Comparison of ENCODE assay signal across 2 cellular contexts in the genomic region with DNA sequence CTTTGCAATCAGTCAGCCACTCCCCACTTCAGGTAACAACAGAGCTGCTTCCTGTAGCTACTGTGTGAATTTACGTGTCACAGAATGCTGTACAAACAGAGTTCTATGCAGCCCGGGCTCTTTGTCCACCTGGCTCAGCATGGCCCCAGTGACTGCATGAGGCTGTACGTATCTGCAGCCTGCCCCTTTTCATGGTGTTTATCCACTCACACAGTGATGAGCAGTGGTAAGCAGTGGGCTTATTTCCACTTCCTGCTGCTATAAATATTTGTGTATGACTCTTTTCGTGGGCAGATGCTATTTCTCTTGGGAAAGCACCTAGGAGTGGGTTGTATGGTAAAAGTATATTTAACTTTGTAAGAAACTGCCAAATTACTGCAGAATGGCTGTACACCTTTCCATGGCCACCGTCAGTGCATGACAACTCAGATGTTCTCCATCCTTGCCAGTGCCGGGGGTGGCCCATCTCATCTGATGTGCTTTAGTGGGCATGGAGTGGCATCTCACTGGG.
A peak's percentile ranks its signal among the peaks of the same experiment; 100 is the strongest.
TF ChIP-seq lines count a peak whose summit lies in the region.

No MANE protein-coding gene starts in this region.

TF ChIP-seq in GM12878, 131 proteins besides CTCF, POLR2A, EP300 and RAD21 (continued from another document and continues in another):
- TF ChIP-seq MEF2A (IDR thresholded peaks at IDR 0.05; ENCODE audit: insufficient read depth, low read depth, low read length): peak; percentile 98
- TF ChIP-seq FOS (IDR thresholded peaks at IDR 0.05; ENCODE audit: borderline replicate concordance, extremely low read depth, insufficient read length): no peak
- TF ChIP-seq BHLHE40 (IDR thresholded peaks at IDR 0.05; ENCODE audit: borderline replicate concordance in 1 of 2, low read depth in 2 of 2, low read length in 1 of 2): peak; percentile 6 to 22; a peak in 1 of 4 replicates
- TF ChIP-seq, protein P1, sequence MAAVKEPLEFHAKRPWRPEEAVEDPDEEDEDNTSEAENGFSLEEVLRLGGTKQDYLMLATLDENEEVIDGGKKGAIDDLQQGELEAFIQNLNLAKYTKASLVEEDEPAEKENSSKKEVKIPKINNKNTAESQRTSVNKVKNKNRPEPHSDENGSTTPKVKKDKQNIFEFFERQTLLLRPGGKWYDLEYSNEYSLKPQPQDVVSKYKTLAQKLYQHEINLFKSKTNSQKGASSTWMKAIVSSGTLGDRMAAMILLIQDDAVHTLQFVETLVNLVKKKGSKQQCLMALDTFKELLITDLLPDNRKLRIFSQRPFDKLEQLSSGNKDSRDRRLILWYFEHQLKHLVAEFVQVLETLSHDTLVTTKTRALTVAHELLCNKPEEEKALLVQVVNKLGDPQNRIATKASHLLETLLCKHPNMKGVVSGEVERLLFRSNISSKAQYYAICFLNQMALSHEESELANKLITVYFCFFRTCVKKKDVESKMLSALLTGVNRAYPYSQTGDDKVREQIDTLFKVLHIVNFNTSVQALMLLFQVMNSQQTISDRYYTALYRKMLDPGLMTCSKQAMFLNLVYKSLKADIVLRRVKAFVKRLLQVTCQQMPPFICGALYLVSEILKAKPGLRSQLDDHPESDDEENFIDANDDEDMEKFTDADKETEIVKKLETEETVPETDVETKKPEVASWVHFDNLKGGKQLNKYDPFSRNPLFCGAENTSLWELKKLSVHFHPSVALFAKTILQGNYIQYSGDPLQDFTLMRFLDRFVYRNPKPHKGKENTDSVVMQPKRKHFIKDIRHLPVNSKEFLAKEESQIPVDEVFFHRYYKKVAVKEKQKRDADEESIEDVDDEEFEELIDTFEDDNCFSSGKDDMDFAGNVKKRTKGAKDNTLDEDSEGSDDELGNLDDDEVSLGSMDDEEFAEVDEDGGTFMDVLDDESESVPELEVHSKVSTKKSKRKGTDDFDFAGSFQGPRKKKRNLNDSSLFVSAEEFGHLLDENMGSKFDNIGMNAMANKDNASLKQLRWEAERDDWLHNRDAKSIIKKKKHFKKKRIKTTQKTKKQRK (IDR thresholded peaks at IDR 0.05; ENCODE audit: low read depth, low read length): no peak
- peak; percentile 66 for TF ChIP-seq MTA2 (IDR thresholded peaks at IDR 0.05; ENCODE audit: low read depth)
- TF ChIP-seq MTA3 (IDR thresholded peaks at IDR 0.05; ENCODE audit: borderline replicate concordance, low read length): peak; percentile 46; the same call in 1 of the 2 replicates
- TF ChIP-seq TCF3 (IDR thresholded peaks at IDR 0.05; ENCODE audit: borderline replicate concordance, insufficient read depth, low read depth, low read length): no peak
- TF ChIP-seq BCL11A (IDR thresholded peaks at IDR 0.05; ENCODE audit: low read depth, low read length): peak; percentile 62; the same call in 1 of the 2 replicates
- TF ChIP-seq USF1 (IDR thresholded peaks at IDR 0.05; ENCODE audit: borderline replicate concordance, extremely low read length, insufficient read depth, low read depth, low read length): no peak
- TF ChIP-seq POLR2AphosphoS2 (IDR thresholded peaks at IDR 0.05; ENCODE audit: low read depth, low read length): no peak
- TF ChIP-seq GATAD2B (conservative IDR thresholded peaks at IDR 0.05; ENCODE audit: low read depth): 0 out of 2 replicates have a peak, but pooled peaks have one; percentile 40
- 0 out of 2 replicates have a peak, but pooled peaks have one; percentile 40 for TF ChIP-seq CBFB (IDR thresholded peaks at IDR 0.05; ENCODE audit: low read depth)
- TF ChIP-seq POU2F2 (IDR thresholded peaks at IDR 0.05; ENCODE audit: borderline replicate concordance, low read depth, low read length): 0 out of 3 replicates have a peak, but pooled peaks have one; percentile 9
- peak; percentile 82; the same call in 1 of the 2 replicates for TF ChIP-seq FOXM1 (IDR thresholded peaks at IDR 0.05; ENCODE audit: low read depth, low read length)
- TF ChIP-seq MYB (IDR thresholded peaks at IDR 0.05; ENCODE audit: borderline replicate concordance, low read depth, low read length): peak; percentile 16; the same call in 1 of the 2 replicates
- no peak for TF ChIP-seq SIN3A (IDR thresholded peaks at IDR 0.05; ENCODE audit: low read depth, low read length)
- no peak for TF ChIP-seq YBX1 (IDR thresholded peaks at IDR 0.05)
- TF ChIP-seq NFIC (IDR thresholded peaks at IDR 0.05; ENCODE audit: low read depth, low read length): peak; percentile 83
- TF ChIP-seq, protein P2, sequence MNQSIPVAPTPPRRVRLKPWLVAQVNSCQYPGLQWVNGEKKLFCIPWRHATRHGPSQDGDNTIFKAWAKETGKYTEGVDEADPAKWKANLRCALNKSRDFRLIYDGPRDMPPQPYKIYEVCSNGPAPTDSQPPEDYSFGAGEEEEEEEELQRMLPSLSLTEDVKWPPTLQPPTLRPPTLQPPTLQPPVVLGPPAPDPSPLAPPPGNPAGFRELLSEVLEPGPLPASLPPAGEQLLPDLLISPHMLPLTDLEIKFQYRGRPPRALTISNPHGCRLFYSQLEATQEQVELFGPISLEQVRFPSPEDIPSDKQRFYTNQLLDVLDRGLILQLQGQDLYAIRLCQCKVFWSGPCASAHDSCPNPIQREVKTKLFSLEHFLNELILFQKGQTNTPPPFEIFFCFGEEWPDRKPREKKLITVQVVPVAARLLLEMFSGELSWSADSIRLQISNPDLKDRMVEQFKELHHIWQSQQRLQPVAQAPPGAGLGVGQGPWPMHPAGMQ (IDR thresholded peaks at IDR 0.05; ENCODE audit: borderline replicate concordance): no peak
- TF ChIP-seq SP1 (IDR thresholded peaks at IDR 0.05; ENCODE audit: low read depth, low read length): peak; percentile 21
- TF ChIP-seq RUNX3 (IDR thresholded peaks at IDR 0.05; ENCODE audit: low read length): peak; percentile 88
- TF ChIP-seq, protein P3, sequence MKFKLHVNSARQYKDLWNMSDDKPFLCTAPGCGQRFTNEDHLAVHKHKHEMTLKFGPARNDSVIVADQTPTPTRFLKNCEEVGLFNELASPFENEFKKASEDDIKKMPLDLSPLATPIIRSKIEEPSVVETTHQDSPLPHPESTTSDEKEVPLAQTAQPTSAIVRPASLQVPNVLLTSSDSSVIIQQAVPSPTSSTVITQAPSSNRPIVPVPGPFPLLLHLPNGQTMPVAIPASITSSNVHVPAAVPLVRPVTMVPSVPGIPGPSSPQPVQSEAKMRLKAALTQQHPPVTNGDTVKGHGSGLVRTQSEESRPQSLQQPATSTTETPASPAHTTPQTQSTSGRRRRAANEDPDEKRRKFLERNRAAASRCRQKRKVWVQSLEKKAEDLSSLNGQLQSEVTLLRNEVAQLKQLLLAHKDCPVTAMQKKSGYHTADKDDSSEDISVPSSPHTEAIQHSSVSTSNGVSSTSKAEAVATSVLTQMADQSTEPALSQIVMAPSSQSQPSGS (IDR thresholded peaks at IDR 0.05; ENCODE audit: low read length): peak; percentile 74
- peak; percentile 66; the same call in 1 of the 2 replicates for TF ChIP-seq SPI1 (IDR thresholded peaks at IDR 0.05; ENCODE audit: borderline replicate concordance, insufficient read depth, low read depth, low read length)

TF ChIP-seq in GM23338, 12 proteins besides CTCF, POLR2A, EP300 and RAD21 (continued from another document):
- no peak for TF ChIP-seq ZNF462 (CRISPR knock-in tag; IDR thresholded peaks at IDR 0.05)
- no peak for TF ChIP-seq EZH2phosphoT487 (IDR thresholded peaks at IDR 0.05; ENCODE audit: unreplicated experiment)
- TF ChIP-seq, protein P4, sequence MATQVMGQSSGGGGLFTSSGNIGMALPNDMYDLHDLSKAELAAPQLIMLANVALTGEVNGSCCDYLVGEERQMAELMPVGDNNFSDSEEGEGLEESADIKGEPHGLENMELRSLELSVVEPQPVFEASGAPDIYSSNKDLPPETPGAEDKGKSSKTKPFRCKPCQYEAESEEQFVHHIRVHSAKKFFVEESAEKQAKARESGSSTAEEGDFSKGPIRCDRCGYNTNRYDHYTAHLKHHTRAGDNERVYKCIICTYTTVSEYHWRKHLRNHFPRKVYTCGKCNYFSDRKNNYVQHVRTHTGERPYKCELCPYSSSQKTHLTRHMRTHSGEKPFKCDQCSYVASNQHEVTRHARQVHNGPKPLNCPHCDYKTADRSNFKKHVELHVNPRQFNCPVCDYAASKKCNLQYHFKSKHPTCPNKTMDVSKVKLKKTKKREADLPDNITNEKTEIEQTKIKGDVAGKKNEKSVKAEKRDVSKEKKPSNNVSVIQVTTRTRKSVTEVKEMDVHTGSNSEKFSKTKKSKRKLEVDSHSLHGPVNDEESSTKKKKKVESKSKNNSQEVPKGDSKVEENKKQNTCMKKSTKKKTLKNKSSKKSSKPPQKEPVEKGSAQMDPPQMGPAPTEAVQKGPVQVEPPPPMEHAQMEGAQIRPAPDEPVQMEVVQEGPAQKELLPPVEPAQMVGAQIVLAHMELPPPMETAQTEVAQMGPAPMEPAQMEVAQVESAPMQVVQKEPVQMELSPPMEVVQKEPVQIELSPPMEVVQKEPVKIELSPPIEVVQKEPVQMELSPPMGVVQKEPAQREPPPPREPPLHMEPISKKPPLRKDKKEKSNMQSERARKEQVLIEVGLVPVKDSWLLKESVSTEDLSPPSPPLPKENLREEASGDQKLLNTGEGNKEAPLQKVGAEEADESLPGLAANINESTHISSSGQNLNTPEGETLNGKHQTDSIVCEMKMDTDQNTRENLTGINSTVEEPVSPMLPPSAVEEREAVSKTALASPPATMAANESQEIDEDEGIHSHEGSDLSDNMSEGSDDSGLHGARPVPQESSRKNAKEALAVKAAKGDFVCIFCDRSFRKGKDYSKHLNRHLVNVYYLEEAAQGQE (IDR thresholded peaks at IDR 0.05; ENCODE audit: unreplicated experiment): no peak
- TF ChIP-seq ZNF114 (CRISPR knock-in tag; IDR thresholded peaks at IDR 0.05): no peak
- no peak for TF ChIP-seq ZNF331 (CRISPR knock-in tag; IDR thresholded peaks at IDR 0.05; ENCODE audit: low read depth)
- TF ChIP-seq EZH2 (IDR thresholded peaks at IDR 0.05; ENCODE audit: low read depth, unreplicated experiment): no peak
- no peak for TF ChIP-seq POLR2AphosphoS5 (IDR thresholded peaks at IDR 0.05; ENCODE audit: low read depth)
- TF ChIP-seq CREB1 (CRISPR knock-in tag; IDR thresholded peaks at IDR 0.05; ENCODE audit: low read depth): no peak
- no peak for TF ChIP-seq STAT1 (IDR thresholded peaks at IDR 0.05; ENCODE audit: unreplicated experiment)
- TF ChIP-seq, protein P5, sequence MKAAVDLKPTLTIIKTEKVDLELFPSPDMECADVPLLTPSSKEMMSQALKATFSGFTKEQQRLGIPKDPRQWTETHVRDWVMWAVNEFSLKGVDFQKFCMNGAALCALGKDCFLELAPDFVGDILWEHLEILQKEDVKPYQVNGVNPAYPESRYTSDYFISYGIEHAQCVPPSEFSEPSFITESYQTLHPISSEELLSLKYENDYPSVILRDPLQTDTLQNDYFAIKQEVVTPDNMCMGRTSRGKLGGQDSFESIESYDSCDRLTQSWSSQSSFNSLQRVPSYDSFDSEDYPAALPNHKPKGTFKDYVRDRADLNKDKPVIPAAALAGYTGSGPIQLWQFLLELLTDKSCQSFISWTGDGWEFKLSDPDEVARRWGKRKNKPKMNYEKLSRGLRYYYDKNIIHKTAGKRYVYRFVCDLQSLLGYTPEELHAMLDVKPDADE (IDR thresholded peaks at IDR 0.05): no peak
